In genomic region chr3:9785602-9786001, GRCh38 we compare ENCODE assay signal across 2 cellular contexts.
A peak's percentile ranks its signal among the peaks of the same experiment; 100 is the strongest.
TF ChIP-seq lines count a peak whose summit lies in the region.

No MANE protein-coding gene starts in this region.

TF ChIP-seq in HEK293, 187 proteins besides CTCF, POLR2A, EP300 and RAD21:
- no peak for TF ChIP-seq ZNF324 (tag by site-specific recombination; IDR thresholded peaks at IDR 0.05)
- TF ChIP-seq GLIS1 (tag by site-specific recombination; IDR thresholded peaks at IDR 0.05): peak; percentile 35
- TF ChIP-seq ZBTB17 (tag by site-specific recombination; IDR thresholded peaks at IDR 0.05): 0 out of 2 replicates have a peak, but pooled peaks have one; percentile 22

TF ChIP-seq in GM23338, 12 proteins besides CTCF, POLR2A, EP300 and RAD21:
- TF ChIP-seq STAT1 (IDR thresholded peaks at IDR 0.05; ENCODE audit: unreplicated experiment) (no peak), ETS1 (IDR thresholded peaks at IDR 0.05) (no peak), NANOG (IDR thresholded peaks at IDR 0.05; ENCODE audit: borderline replicate concordance) (no peak)
